Comparison of ENCODE assay signal across 10 cellular contexts in genomic region chr12:93536766-93537515, GRCh38. TPM values are rescaled to one million over a fixed set of nuclear protein-coding genes. Genes with fewer than 3 reads are reported as not detected.
DNase-seq lines count a peak whose midpoint lies in the region; ATAC-seq and TF ChIP-seq lines count a peak whose summit lies in the region.
"Had no signal": no experiment of that assay in that cellular context is flagged by ENCODE, and none has a peak within 500 bp of the region (broad histone marks: within the 10 kb centered on the region; RNA-seq: fewer than 3 reads in every experiment).

No MANE protein-coding gene starts in this region.

- no peak for TF ChIP-seq CTCF in nephron (IDR thresholded peaks at IDR 0.05; ENCODE audit: unreplicated experiment in 3 of 3)

- no peaks in the 10 kb centered on the region for H3K36me3 Mint-ChIP-seq in nephron (ENCODE audit: low read depth)
- no peaks in the 10 kb centered on the region for H3K36me3 Mint-ChIP-seq in activated CD4-positive, alpha-beta memory T cell treated with anti-CD3 and anti-CD28 coated beads for 36 hours

- H3K27ac Mint-ChIP-seq in nephron: peak overlapping the region; percentile 8 to 49 (median 17)
- H3K27ac Mint-ChIP-seq in activated CD4-positive, alpha-beta memory T cell treated with anti-CD3 and anti-CD28 coated beads for 36 hours: no peak overlapping the region
- H3K27ac Mint-ChIP-seq: dendritic cell treated with granulocyte-macrophage colony-stimulating factor and Interleukin-4, amounts not matched to agents 40 ng/mL and 50 ng/mL, for 4 days had no signal

- peak; percentile 91 for ATAC-seq in GM18861 (IDR thresholded peaks at IDR 0.05; ENCODE audit: unreplicated experiment)

- H3K9me3 ChIP-seq in GM23248 (ENCODE audit: low read depth) (no peaks in the 10 kb centered on the region), Karpas-422 (ENCODE audit: low read length) (no peaks in the 10 kb centered on the region)
- H3K9me3 ChIP-seq in effector memory CD4-positive, alpha-beta T cell (ENCODE audit: control insufficient read depth, low read length): no peaks in the 10 kb centered on the region

- peaks cover 3% of the 10 kb centered on the region for H3K9me3 Mint-ChIP-seq in nephron
- H3K9me3 Mint-ChIP-seq in activated CD4-positive, alpha-beta memory T cell treated with anti-CD3 and anti-CD28 coated beads for 36 hours: no peaks in the 10 kb centered on the region
- H3K9me3 Mint-ChIP-seq: dendritic cell treated with granulocyte-macrophage colony-stimulating factor and Interleukin-4, amounts not matched to agents 40 ng/mL and 50 ng/mL, for 4 days had no signal

- no peak overlapping the region for H2AFZ ChIP-seq in GM23248
- H2AFZ ChIP-seq in Karpas-422 (ENCODE audit: low read length): no peak overlapping the region

- H3K9me2 ChIP-seq in GM23248 (ENCODE audit: insufficient read depth) (no peaks in the 10 kb centered on the region), Karpas-422 (replicated peaks; ENCODE audit: insufficient read depth, low read length) (no peaks in the 10 kb centered on the region)

- H3K27me3 Mint-ChIP-seq in nephron (ENCODE audit: low read depth): no peaks in the 10 kb centered on the region
- H3K27me3 Mint-ChIP-seq in activated CD4-positive, alpha-beta memory T cell treated with anti-CD3 and anti-CD28 coated beads for 36 hours: no peaks in the 10 kb centered on the region
- H3K27me3 Mint-ChIP-seq: dendritic cell treated with granulocyte-macrophage colony-stimulating factor and Interleukin-4, amounts not matched to agents 40 ng/mL and 50 ng/mL, for 4 days had no signal

- H3K36me3 ChIP-seq in GM23248 (ENCODE audit: low read depth) (no peaks in the 10 kb centered on the region), Karpas-422 (ENCODE audit: insufficient read depth, low read length) (no peaks in the 10 kb centered on the region)
- no peaks in the 10 kb centered on the region for H3K36me3 ChIP-seq in effector memory CD4-positive, alpha-beta T cell (ENCODE audit: control insufficient read depth, insufficient read depth, low read length)

- CTCF ChIA-PET in activated CD4-positive, alpha-beta memory T cell treated with anti-CD3 and anti-CD28 coated beads for 36 hours (lab: Charles Lee): interaction anchor here (1.3 kb wide), 1 partner anchor 565 kb away, joined by 4 read pairs; no protein-coding TSS in a partner anchor

- peaks cover 13% of the 10 kb centered on the region; the same call in 1 of the 2 replicates for H3F3A ChIP-seq in GM23248 (ENCODE audit: insufficient read depth)

- H3K79me2 ChIP-seq in GM23248 (ENCODE audit: insufficient read depth) (no peaks in the 10 kb centered on the region), Karpas-422 (ENCODE audit: low read length) (no peaks in the 10 kb centered on the region)

- DNase-seq in GM23248 (peak; percentile 46), Karpas-422 (peak; percentile 54), HUDEP-2 (lab: John Stamatoyannopoulos, UW; ENCODE audit: unreplicated experiment in 76 of 76) (no peak), cerebellar nuclear complex (lab: John Stamatoyannopoulos, UW) (no peak)
- DNase-seq in activated CD4-positive, alpha-beta memory T cell treated with anti-CD3 and anti-CD28 coated beads for 36 hours: no peak
- DNase-seq in effector memory CD4-positive, alpha-beta T cell: no peak
- DNase-seq: activated CD4-positive, alpha-beta T cell treated with anti-CD3 and anti-CD28 coated beads for 1 hour had no signal

- intact Hi-C loops in activated CD4-positive, alpha-beta memory T cell treated with anti-CD3 and anti-CD28 coated beads for 36 hours (cut with micrococcal nuclease): no loop called here

- H3K27me3 ChIP-seq in GM23248 (replicated peaks; ENCODE audit: insufficient read depth) (no peaks in the 10 kb centered on the region), Karpas-422 (ENCODE audit: low read length) (no peaks in the 10 kb centered on the region)
- H3K27me3 ChIP-seq in effector memory CD4-positive, alpha-beta T cell (replicated peaks; ENCODE audit: control insufficient read depth, insufficient read depth, low read length, poor library complexity, severe bottlenecking): no peaks in the 10 kb centered on the region

- POLR2A ChIA-PET in activated CD4-positive, alpha-beta memory T cell treated with anti-CD3 and anti-CD28 coated beads for 36 hours (lab: Charles Lee): no interaction called here

- in situ Hi-C loops in GM23248 (cut with MboI): no loop called here

- H3K4me3 ChIP-seq in GM23248: no peak overlapping the region
- H3K4me3 ChIP-seq in Karpas-422 (ENCODE audit: low read length): no peak overlapping the region
- H3K4me3 ChIP-seq in effector memory CD4-positive, alpha-beta T cell (ENCODE audit: insufficient read depth, low read depth, low read length, poor library complexity, severe bottlenecking): no peak overlapping the region

- H4K20me1 ChIP-seq in GM23248 (ENCODE audit: insufficient read depth) (no peaks in the 10 kb centered on the region), Karpas-422 (ENCODE audit: insufficient read depth, low read depth, low read length) (no peaks in the 10 kb centered on the region)

- H3K4me1 ChIP-seq in GM23248 (ENCODE audit: insufficient read depth) (peaks cover 7% of the 10 kb centered on the region; the same call in 1 of the 2 replicates), Karpas-422 (ENCODE audit: low read length) (peaks cover 11% of the 10 kb centered on the region)
- no peaks in the 10 kb centered on the region for H3K4me1 ChIP-seq in effector memory CD4-positive, alpha-beta T cell (ENCODE audit: control insufficient read depth, insufficient read depth, low read length, poor library complexity, severe bottlenecking)

- 28 to 30% methylated on average over 5 of the region's 5 CpGs for WGBS in GM23248 (ENCODE audit: low coverage in 1 of 2, low lambda C conversion rate in 2 of 2, missing lambda C conversion rate in 2 of 2), 2 experiments

- no peak overlapping the region for H3K9ac ChIP-seq in GM23248
- H3K9ac ChIP-seq in Karpas-422 (ENCODE audit: low read length): no peak overlapping the region

- H3K4me2 ChIP-seq in GM23248 (ENCODE audit: unreplicated experiment) (no peak overlapping the region), Karpas-422 (ENCODE audit: low read depth, low read length, poor library complexity, severe bottlenecking) (peak overlapping the region; percentile 53)

- peak overlapping the region in 1 of 3 experiments; percentile 59 for H3K4me3 Mint-ChIP-seq in nephron
- no peak overlapping the region for H3K4me3 Mint-ChIP-seq in activated CD4-positive, alpha-beta memory T cell treated with anti-CD3 and anti-CD28 coated beads for 36 hours
- H3K4me3 Mint-ChIP-seq: dendritic cell treated with granulocyte-macrophage colony-stimulating factor and Interleukin-4, amounts not matched to agents 40 ng/mL and 50 ng/mL, for 4 days had no signal

- no peak overlapping the region for H3K27ac ChIP-seq in GM23248
- H3K27ac ChIP-seq in Karpas-422 (ENCODE audit: low read length): no peak overlapping the region
- no peak overlapping the region for H3K27ac ChIP-seq in effector memory CD4-positive, alpha-beta T cell (ENCODE audit: insufficient read depth, low read length, poor library complexity, severe bottlenecking)

- peaks cover 46% of the 10 kb centered on the region for H3K4me1 Mint-ChIP-seq in nephron
- peaks cover 6% of the 10 kb centered on the region for H3K4me1 Mint-ChIP-seq in activated CD4-positive, alpha-beta memory T cell treated with anti-CD3 and anti-CD28 coated beads for 36 hours (ENCODE audit: low read depth)

RNA-seq across cellular contexts. Expression of gene SOCS2, which starts 35.5 kb away (rescaled TPM):
- 72.6 and 80.2 TPM in 2 replicates for total RNA-seq in GM23248 (2014; rRNA removed; shearing (Covaris generic))
- polyA plus RNA-seq in GM23248 (2016; fragmentation: Nextera tagmentation; extraction: Ambion mirVana): 52.4 and 52.8 TPM in 2 replicates
- total RNA-seq in Karpas-422 (2014; rRNA removed; shearing (Covaris generic); ENCODE audit: low replicate concordance): not detected in 2 replicates
- 10 to 100 TPM; 22.9 to 23.1 TPM for total RNA-seq in activated CD4-positive, alpha-beta memory T cell treated with anti-CD3 and anti-CD28 coated beads for 36 hours

Comparison
In these comparisons a context has a peak if more than half of its experiments do, and no peak if none do; other contexts are left out.
1. DNase-seq: peak in GM23248 (single experiment) and Karpas-422 (single experiment); none in activated CD4-positive, alpha-beta memory T cell treated with anti-CD3 and anti-CD28 coated beads for 36 hours (single experiment), effector memory CD4-positive, alpha-beta T cell (0 of 3), HUDEP-2 (0 of 76) and cerebellar nuclear complex (0 of 2).
2. RNA of gene SOCS2, which starts 35.5 kb away (total RNA-seq): 72.6 to 80.2 TPM in GM23248 and 22.9 to 23.1 TPM in activated CD4-positive, alpha-beta memory T cell treated with anti-CD3 and anti-CD28 coated beads for 36 hours; not detected in Karpas-422; every median in the first group is over 10 times any median in the second.